10 cellular contexts compared by ENCODE assay signal in the genomic region with DNA sequence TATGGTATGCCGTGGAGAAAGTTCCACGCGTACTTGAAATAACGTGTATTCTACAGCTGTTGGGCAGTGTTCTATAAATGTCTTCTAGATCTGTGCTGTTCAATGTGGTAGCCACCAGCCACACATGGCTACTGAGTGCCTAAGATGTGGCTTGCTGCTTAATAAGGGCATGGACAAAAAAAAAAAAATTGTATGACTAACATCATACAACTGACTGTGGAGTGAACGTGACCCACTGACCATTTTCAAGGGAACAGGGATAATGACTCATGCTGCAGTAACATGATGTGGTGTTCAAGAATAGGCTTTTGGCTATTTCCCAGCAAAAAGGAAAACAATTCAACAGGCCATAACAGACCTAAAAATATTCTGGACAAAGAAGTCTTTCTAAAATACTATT. TPM values are rescaled to one million over a fixed set of nuclear protein-coding genes. Genes with fewer than 3 reads are reported as not detected.
A peak's percentile ranks its signal among the peaks of the same experiment; 100 is the strongest.
DNase-seq lines count a peak whose midpoint lies in the region; ATAC-seq and TF ChIP-seq lines count a peak whose summit lies in the region.
"Had no signal": no experiment of that assay in that cellular context is flagged by ENCODE, and none has a peak within 500 bp of the region (broad histone marks: within the 10 kb centered on the region; RNA-seq: fewer than 3 reads in every experiment).

No MANE protein-coding gene starts in this region.

- TF ChIP-seq CTCF in fibroblast of villous mesenchyme (IDR thresholded peaks at IDR 0.05; ENCODE audit: insufficient read depth, low read depth, low read length) = no peak
- TF ChIP-seq CTCF in gastrocnemius medialis (IDR thresholded peaks at IDR 0.05 in 4 of 5, conservative IDR thresholded peaks at IDR 0.05 in 1 of 5) = no peak

- no peak overlapping the region for H3K4me3 ChIP-seq in fibroblast of villous mesenchyme (ENCODE audit: low read depth, low read length)
- H3K4me3 ChIP-seq in gastrocnemius medialis = no peak overlapping the region

- H3K4me1 ChIP-seq in gastrocnemius medialis = peaks cover 29 to 35% of the 10 kb centered on the region in 2 donors

- H3K9me3 ChIP-seq in gastrocnemius medialis = no peaks in the 10 kb centered on the region

- ATAC-seq in gastrocnemius medialis = peak; percentile 99 to 100

- no peaks in the 10 kb centered on the region for H3K27me3 ChIP-seq in gastrocnemius medialis

- TF ChIP-seq POLR2A in gastrocnemius medialis (IDR thresholded peaks at IDR 0.05) = peak in 1 of 2 donors; percentile 81

- DNase-seq in HCEC 1CT = peak; percentile 98
- DNase-seq in T1000 (lab: John Stamatoyannopoulos, UW) = peak; percentile 31
- peak; percentile 92 for DNase-seq in fibroblast of villous mesenchyme (ENCODE audit: low read depth)
- DNase-seq in gastrocnemius medialis = peak; percentile 71 to 73
- no peak for DNase-seq in cerebellum (ENCODE audit: low spot score)
- no peak for DNase-seq in T-helper 2 cell
- DNase-seq in stimulated activated naive CD4-positive, alpha-beta T cell (lab: John Stamatoyannopoulos, UW) = no peak
- no peak for DNase-seq in activated CD4-positive, CD25-positive, alpha-beta regulatory T cell (lab: John Stamatoyannopoulos, UW)
- DNase-seq: NCI-H1436 had no signal

- in situ Hi-C loops in gastrocnemius medialis (cut with MboI; ENCODE audit: low sequenced_read_pairs in 4 of 4) = no loop called here

- peaks cover 0 to 11% of the 10 kb centered on the region in 2 donors for H3K36me3 ChIP-seq in gastrocnemius medialis

- H3K27ac ChIP-seq in gastrocnemius medialis = peak overlapping the region; percentile 73 to 82 (median 80)

- intact Hi-C loops in gastrocnemius medialis (cut with DNase I; ENCODE audit: low total_unique reads) = loop anchor here (10.0 kb wide), 1 partner anchor 286 kb away; no protein-coding TSS in a partner anchor

RNA-seq across cellular contexts. Expression of gene ATG14, which starts 13.0 kb away (rescaled TPM):
- total RNA-seq in fibroblast of villous mesenchyme (14.5 and 14.7 TPM in 2 replicates), gastrocnemius medialis (10 to 100 TPM; 12.6 to 20.0 (median 15.6) TPM), cerebellum (18.0 TPM)

RNA-seq across cellular contexts. Expression of gene TBPL2, which starts 41.7 kb away (rescaled TPM):
- total RNA-seq in fibroblast of villous mesenchyme (not detected in 2 replicates), gastrocnemius medialis (not detected), cerebellum (not detected)
- total RNA-seq: mononuclear cell had no signal

Comparison
In these comparisons a context has a peak if more than half of its experiments do, and no peak if none do; other contexts are left out.
1. DNase-seq: peak in HCEC 1CT (single experiment), T1000 (single experiment), fibroblast of villous mesenchyme (single experiment) and gastrocnemius medialis (2 of 2); none in cerebellum (single experiment), T-helper 2 cell (0 of 5), stimulated activated naive CD4-positive, alpha-beta T cell (0 of 6) and activated CD4-positive, CD25-positive, alpha-beta regulatory T cell (0 of 4).